In the genomic region with DNA sequence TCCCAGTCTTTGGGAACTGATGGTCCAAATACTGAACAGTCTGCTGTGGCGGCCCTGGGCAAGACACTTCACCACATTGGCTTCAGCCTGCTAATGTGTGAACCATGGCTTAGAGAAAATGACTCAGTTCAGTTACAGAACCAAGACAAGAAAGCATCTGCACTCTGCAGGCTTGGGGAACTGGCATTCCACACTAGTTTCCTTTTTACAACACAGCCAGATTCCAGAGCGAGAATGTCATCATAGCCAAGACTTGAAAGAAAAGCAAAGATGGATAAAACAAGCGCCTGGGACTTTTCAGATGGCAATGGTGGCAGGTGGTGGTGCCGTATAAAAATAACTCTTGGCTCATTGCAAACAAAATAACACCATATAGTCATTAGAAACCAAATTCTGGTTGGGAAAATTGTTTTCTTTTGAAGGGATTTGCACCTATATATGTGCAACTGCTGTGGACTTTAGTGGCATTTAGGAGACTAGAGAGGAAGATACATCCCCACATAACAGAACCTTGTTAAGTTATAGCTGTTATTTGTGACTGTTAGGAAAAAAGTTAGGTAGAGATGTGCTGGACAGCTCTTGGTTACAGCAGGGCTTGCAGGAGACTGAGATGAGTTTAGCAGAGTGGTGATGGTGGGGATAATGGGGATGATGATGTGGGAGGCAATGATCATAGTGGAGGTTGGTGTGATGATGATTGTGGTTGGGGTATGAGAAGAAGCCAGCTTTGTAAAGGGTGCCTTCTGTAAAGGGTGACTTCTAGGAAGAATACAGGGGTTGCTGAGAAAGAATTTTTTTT, we compare ENCODE assay signal across 10 cellular contexts.
DNase-seq lines count a peak whose midpoint lies in the region; ATAC-seq, FAIRE-seq and TF ChIP-seq lines count a peak whose summit lies in the region.
"Had no signal": no experiment of that assay in that cellular context is flagged by ENCODE, and none has a peak within 500 bp of the region (broad histone marks: within the 10 kb centered on the region; RNA-seq: fewer than 3 reads in every experiment).

No MANE protein-coding gene starts in this region.

- no peak overlapping the region for H3K4me3 ChIP-seq in small intestine (ENCODE audit: low read depth in 1 of 2, low read length in 2 of 2)

- no peaks in the 10 kb centered on the region for H3K9me3 ChIP-seq in small intestine (ENCODE audit: control insufficient read depth, low read depth)

- TF ChIP-seq CTCF in activated CD8-positive, alpha-beta T cell treated with anti-CD3 and anti-CD28 coated beads for 36 hours (IDR thresholded peaks at IDR 0.05), result no peak
- peak; percentile 15 for TF ChIP-seq CTCF in chondrocyte (IDR thresholded peaks at IDR 0.05)

- no peaks in the 10 kb centered on the region for H3K4me1 ChIP-seq in small intestine (ENCODE audit: control insufficient read depth in 2 of 2, insufficient read depth in 1 of 2, low read depth in 1 of 2, low read length in 1 of 2)

- CTCF ChIA-PET in activated CD8-positive, alpha-beta T cell treated with anti-CD3 and anti-CD28 coated beads for 36 hours (lab: Charles Lee), result no interaction called here
- CTCF ChIA-PET in activated CD8-positive, alpha-beta T cell treated with anti-CD3 and anti-CD28 coated beads, Interleukin-2, amount 10 ng/mL, durations not matched to agents 7 days and 5 days (lab: Charles Lee), result no interaction called here

- POLR2A ChIA-PET in activated CD8-positive, alpha-beta T cell treated with anti-CD3 and anti-CD28 coated beads for 36 hours (lab: Charles Lee), result no interaction called here
- POLR2A ChIA-PET in activated CD8-positive, alpha-beta T cell treated with anti-CD3 and anti-CD28 coated beads, Interleukin-2, amount 10 ng/mL, durations not matched to agents 7 days and 5 days (lab: Charles Lee), result interaction anchor here (0.6 kb wide), 1 partner anchor 197 kb away, joined by 3 read pairs; no protein-coding TSS in a partner anchor

- H3K4me1 Mint-ChIP-seq in activated CD8-positive, alpha-beta T cell treated with anti-CD3 and anti-CD28 coated beads for 36 hours (ENCODE audit: low read depth), result no peaks in the 10 kb centered on the region
- H3K4me1 Mint-ChIP-seq in activated CD8-positive, alpha-beta T cell treated with anti-CD3 and anti-CD28 coated beads, Interleukin-2, amount 10 ng/mL, durations not matched to agents 7 days and 5 days (ENCODE audit: low read depth), result no peaks in the 10 kb centered on the region
- peaks cover 61% of the 10 kb centered on the region for H3K4me1 Mint-ChIP-seq in chondrocyte (ENCODE audit: low read depth)

- H3K36me3 Mint-ChIP-seq in activated CD8-positive, alpha-beta T cell treated with anti-CD3 and anti-CD28 coated beads for 36 hours (ENCODE audit: low read depth), result no peaks in the 10 kb centered on the region
- H3K36me3 Mint-ChIP-seq in activated CD8-positive, alpha-beta T cell treated with anti-CD3 and anti-CD28 coated beads, Interleukin-2, amount 10 ng/mL, durations not matched to agents 7 days and 5 days (ENCODE audit: low read depth), result no peaks in the 10 kb centered on the region
- no peaks in the 10 kb centered on the region for H3K36me3 Mint-ChIP-seq in chondrocyte (ENCODE audit: low read depth)

- no peak overlapping the region for H3K4me3 Mint-ChIP-seq in activated CD8-positive, alpha-beta T cell treated with anti-CD3 and anti-CD28 coated beads for 36 hours
- H3K4me3 Mint-ChIP-seq in activated CD8-positive, alpha-beta T cell treated with anti-CD3 and anti-CD28 coated beads, Interleukin-2, amount 10 ng/mL, durations not matched to agents 7 days and 5 days, result no peak overlapping the region
- H3K4me3 Mint-ChIP-seq in chondrocyte (ENCODE audit: unreplicated experiment), result no peak overlapping the region

- H3K27ac Mint-ChIP-seq in activated CD8-positive, alpha-beta T cell treated with anti-CD3 and anti-CD28 coated beads for 36 hours, result no peak overlapping the region
- H3K27ac Mint-ChIP-seq in activated CD8-positive, alpha-beta T cell treated with anti-CD3 and anti-CD28 coated beads, Interleukin-2, amount 10 ng/mL, durations not matched to agents 7 days and 5 days, result no peak overlapping the region
- H3K27ac Mint-ChIP-seq in chondrocyte (ENCODE audit: unreplicated experiment), result peak overlapping the region; percentile 91

- WGBS in small intestine, 3 donors, result 64 to 84% (median 74%) methylated on average over 4 of the region's 4 CpGs

- H3K27me3 Mint-ChIP-seq in activated CD8-positive, alpha-beta T cell treated with anti-CD3 and anti-CD28 coated beads for 36 hours, result peaks cover 11% of the 10 kb centered on the region
- peaks cover 12% of the 10 kb centered on the region for H3K27me3 Mint-ChIP-seq in activated CD8-positive, alpha-beta T cell treated with anti-CD3 and anti-CD28 coated beads, Interleukin-2, amount 10 ng/mL, durations not matched to agents 7 days and 5 days (ENCODE audit: low read depth)
- H3K27me3 Mint-ChIP-seq in chondrocyte (ENCODE audit: low read depth), result no peaks in the 10 kb centered on the region

- ATAC-seq in activated CD8-positive, alpha-beta T cell treated with anti-CD3 and anti-CD28 coated beads for 36 hours, result peak; percentile 49
- no peak for ATAC-seq in activated CD8-positive, alpha-beta T cell treated with anti-CD3 and anti-CD28 coated beads, Interleukin-2, amount 10 ng/mL, durations not matched to agents 7 days and 5 days

- H3K27ac ChIP-seq in small intestine (ENCODE audit: low read depth in 1 of 2, low read length in 1 of 2), result no peak overlapping the region
- H3K27ac ChIP-seq: 22Rv1 had no signal

- no peaks in the 10 kb centered on the region for H3K9me3 Mint-ChIP-seq in activated CD8-positive, alpha-beta T cell treated with anti-CD3 and anti-CD28 coated beads for 36 hours
- no peaks in the 10 kb centered on the region for H3K9me3 Mint-ChIP-seq in activated CD8-positive, alpha-beta T cell treated with anti-CD3 and anti-CD28 coated beads, Interleukin-2, amount 10 ng/mL, durations not matched to agents 7 days and 5 days (ENCODE audit: insufficient read depth)
- no peaks in the 10 kb centered on the region for H3K9me3 Mint-ChIP-seq in chondrocyte (ENCODE audit: low read depth)

- H3K27me3 ChIP-seq in small intestine (ENCODE audit: control insufficient read depth in 2 of 2, insufficient read depth in 2 of 2, low read length in 2 of 2), result peaks cover 0 to 2% of the 10 kb centered on the region in 2 donors

- intact Hi-C loops in activated CD8-positive, alpha-beta T cell treated with anti-CD3 and anti-CD28 coated beads for 36 hours (cut with micrococcal nuclease), result no loop called here

- no peak for DNase-seq in activated CD8-positive, alpha-beta T cell treated with anti-CD3 and anti-CD28 coated beads for 36 hours
- no peak for DNase-seq in activated CD8-positive, alpha-beta T cell treated with anti-CD3 and anti-CD28 coated beads, Interleukin-2, amount 10 ng/mL, durations not matched to agents 7 days and 5 days
- DNase-seq in chondrocyte (ENCODE audit: low spot score) (no peak), medulla oblongata (ENCODE audit: extremely low spot score) (peak; percentile 38), urothelium cell line (ENCODE audit: low spot score) (peak; percentile 82), HUDEP-2 (lab: John Stamatoyannopoulos, UW; ENCODE audit: unreplicated experiment in 76 of 76) (no peak), activated gamma-delta T cell treated with Interleukin-2 at 50 U/mL for 16 hours (no peak), small intestine (no peak)
- DNase-seq: NCI-H2081 treated with DMSO at 0.1 percent for 48 hours had no signal

- H3K36me3 ChIP-seq in small intestine (ENCODE audit: control insufficient read depth in 2 of 2, insufficient read depth in 2 of 2, low read length in 2 of 2), result no peaks in the 10 kb centered on the region

- no peak for FAIRE-seq in urothelium cell line (lab: Jason Lieb, UNC)
- no peak for FAIRE-seq in small intestine (lab: Jason Lieb, UNC)

Comparison
In these comparisons a context has a peak if more than half of its experiments do, and no peak if none do; other contexts are left out.
1. DNase-seq: peak in medulla oblongata (single experiment) and urothelium cell line (single experiment); none in activated CD8-positive, alpha-beta T cell treated with anti-CD3 and anti-CD28 coated beads for 36 hours (single experiment), activated CD8-positive, alpha-beta T cell treated with anti-CD3 and anti-CD28 coated beads, Interleukin-2, amount 10 ng/mL, durations not matched to agents 7 days and 5 days (single experiment), chondrocyte (single experiment), HUDEP-2 (0 of 76), activated gamma-delta T cell treated with Interleukin-2 at 50 U/mL for 16 hours (single experiment) and small intestine (single experiment).